15 cellular contexts compared by ENCODE assay signal in the genomic region with DNA sequence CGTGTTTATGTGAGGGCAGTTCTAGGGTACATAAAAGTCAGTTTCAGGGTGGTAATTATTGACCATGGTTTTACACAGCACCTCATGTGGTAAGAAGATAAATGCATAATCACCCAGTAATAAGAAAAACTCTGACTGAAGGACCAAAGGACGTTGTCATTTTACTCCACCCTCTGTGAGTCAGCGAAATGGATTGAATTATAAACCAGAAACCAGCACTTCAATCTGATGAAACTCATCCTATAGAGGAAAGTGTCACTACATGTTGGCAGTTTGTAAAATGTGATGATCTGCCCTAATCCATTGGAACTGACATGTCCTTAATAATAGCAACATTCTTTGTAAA.
DNase-seq lines count a peak whose midpoint lies in the region; ATAC-seq, FAIRE-seq and TF ChIP-seq lines count a peak whose summit lies in the region.
"Had no signal": no experiment of that assay in that cellular context is flagged by ENCODE, and none has a peak within 500 bp of the region (broad histone marks: within the 10 kb centered on the region; RNA-seq: fewer than 3 reads in every experiment).

No MANE protein-coding gene starts in this region.

- TF ChIP-seq RAD21 in K562 (CRISPR knock-in tag; conservative IDR thresholded peaks at IDR 0.05 in 1 of 2, IDR thresholded peaks at IDR 0.05 in 1 of 2) = no peak

- H3K4me1 ChIP-seq in K562 (replicated peaks in 1 of 2; ENCODE audit: control insufficient read depth in 2 of 2, insufficient read depth in 2 of 2, low read length in 2 of 2) = peaks cover 8 to 28% of the 10 kb centered on the region in 2 experiments; a peak in 3 of 5 replicates
- H3K4me1 ChIP-seq: heart left ventricle had no signal

- H3K4me2 ChIP-seq in K562 (ENCODE audit: insufficient read depth, low read length) = peak overlapping the region; percentile 65

- H3K9me3 ChIP-seq in K562 (replicated peaks; ENCODE audit: control insufficient read depth, insufficient read depth, low read depth, low read length) = no peaks in the 10 kb centered on the region
- H3K9me3 ChIP-seq: heart left ventricle had no signal

- peak; percentile 59 for FAIRE-seq in K562 (lab: Jason Lieb, UNC)
- FAIRE-seq: A204.1 had no signal

- DNase-seq in A172 (ENCODE audit: low spot score) (peak; percentile 40), HUDEP-2 (lab: John Stamatoyannopoulos, UW; ENCODE audit: unreplicated experiment in 76 of 76) (peak in 52 of 76 experiments; percentile 0 to 87 (median 64)), K562 (ENCODE audit: extremely low read depth in 1 of 4, low spot score in 3 of 4) (peak in 2 of 4 experiments; percentile 28 to 55), left colon (no peak), DMS153 treated with DMSO at 0.1 percent for 48 hours (lab: John Stamatoyannopoulos, UW; ENCODE audit: unreplicated experiment) (no peak), pons (ENCODE audit: low spot score) (no peak)
- DNase-seq in activated naive CD4-positive, alpha-beta T cell (lab: John Stamatoyannopoulos, UW) = no peak
- DNase-seq: activated CD4-positive, alpha-beta T cell treated with anti-CD3 and anti-CD28 coated beads, Interleukin-2, amount 50 U/mL, for 1 hour; activated gamma-delta T cell treated with Interleukin-2 at 50 U/mL for 16 hours; heart left ventricle; NCI-H1417 treated with DMSO at 0.1 percent for 48 hours; NCI-H748 treated with DMSO at 0.1 percent for 48 hours; substantia nigra had no signal

- in situ Hi-C loops in K562 (cut with MboI) = no loop called here

- H4K20me1 ChIP-seq in K562 (replicated peaks; ENCODE audit: control insufficient read depth, insufficient read depth, low read length) = no peaks in the 10 kb centered on the region

- 0% methylated on average over 3 of the region's 3 CpGs for WGBS in K562 (ENCODE audit: insufficient coverage, low coverage, missing lambda C conversion rate)

- H3K27me3 ChIP-seq in K562 (ENCODE audit: control insufficient read depth in 2 of 2, insufficient read depth in 2 of 2, low read length in 2 of 2) = no peaks in the 10 kb centered on the region
- H3K27me3 ChIP-seq: heart left ventricle had no signal

- TF ChIP-seq CTCF in K562 (IDR thresholded peaks at IDR 0.05 in 2 of 3, conservative IDR thresholded peaks at IDR 0.05 in 1 of 3; ENCODE audit: insufficient read depth in 2 of 3, low read depth in 1 of 3, low read length in 3 of 3) = peak in 1 of 3 experiments; percentile 12; a peak in 1 of 6 replicates

- CTCF ChIA-PET in K562 (lab: Yijun Ruan, JAX; ENCODE audit: low intra/inter-chr PET ratio) = no interaction called here

- no peak for TF ChIP-seq POLR2A in K562 (conservative IDR thresholded peaks at IDR 0.05)

- POLR2A ChIA-PET in K562 (lab: Yijun Ruan, JAX) = no interaction called here

- H3K9ac ChIP-seq in K562 (ENCODE audit: insufficient read depth in 1 of 2, low read depth in 2 of 2, low read length in 2 of 2) = peak overlapping the region in 1 of 2 experiments; percentile 63; a peak in 2 of 4 replicates

- H3K9me1 ChIP-seq in K562 (ENCODE audit: control insufficient read depth, insufficient read depth, low read length) = no peaks in the 10 kb centered on the region

- H3K4me3 ChIP-seq in K562 = no peak overlapping the region
- H3K4me3 ChIP-seq: heart left ventricle had no signal

- ATAC-seq in K562 (peak; percentile 88), left colon (peak; percentile 88), HG03159 (IDR thresholded peaks at IDR 0.05; ENCODE audit: unreplicated experiment) (no peak)
- ATAC-seq: heart left ventricle had no signal

- intact Hi-C loops in K562 (cut with micrococcal nuclease) = no loop called here
- intact Hi-C loops in left colon (cut with DNase I, micrococcal nuclease) = no loop called here

- no peaks in the 10 kb centered on the region for H3K79me2 ChIP-seq in K562 (ENCODE audit: control insufficient read depth, insufficient read depth, low read length)

- peak overlapping the region; percentile 96 for H3K27ac ChIP-seq in K562 (ENCODE audit: extremely low read depth, low read depth, low read length)
- H3K27ac ChIP-seq: heart left ventricle had no signal

- peak overlapping the region; percentile 92 for H2AFZ ChIP-seq in K562 (ENCODE audit: low read depth, low read length)

- BruUV-seq in K562 (replicated peaks; lab: Mats Ljungman, UMichigan) = no TSS peak

- TF ChIP-seq EP300 in K562 (IDR thresholded peaks at IDR 0.05; ENCODE audit: low read length) = peak; percentile 40; the same call in 1 of the 2 replicates

- no peaks in the 10 kb centered on the region for H3K36me3 ChIP-seq in K562 (ENCODE audit: control insufficient read depth, insufficient read depth, low read length)
- H3K36me3 ChIP-seq: heart left ventricle had no signal

TF ChIP-seq in K562, 482 proteins besides CTCF, POLR2A, EP300 and RAD21 (continues in another document):
- TF ChIP-seq E2F3 (CRISPR knock-in tag; IDR thresholded peaks at IDR 0.05) (no peak), ZNF431 (CRISPR knock-in tag; IDR thresholded peaks at IDR 0.05) (no peak), ZNF133 (CRISPR knock-in tag; IDR thresholded peaks at IDR 0.05) (no peak), DNMT1 (IDR thresholded peaks at IDR 0.05) (no peak), U2AF2 (optimal IDR thresholded peaks at IDR 0.05; ENCODE audit: low read depth, low read length) (no peak), JUND (IDR thresholded peaks at IDR 0.05; ENCODE audit: borderline replicate concordance, low read depth, low read length) (peak; percentile 56; the same call in 1 of the 2 replicates), JUND (tag; IDR thresholded peaks at IDR 0.05; ENCODE audit: borderline replicate concordance, low read depth, low read length) (no peak), BRCA1 (IDR thresholded peaks at IDR 0.05) (no peak), BRCA1 (CRISPR knock-in tag; IDR thresholded peaks at IDR 0.05) (no peak), TEAD4 (IDR thresholded peaks at IDR 0.05; ENCODE audit: low read length) (no peak; the same call in 1 of the 2 replicates), TEAD4 (CRISPR knock-in tag; IDR thresholded peaks at IDR 0.05; ENCODE audit: borderline replicate concordance) (no peak), MAFF (IDR thresholded peaks at IDR 0.05; ENCODE audit: low read length) (peak; percentile 67), DIDO1 (tag; IDR thresholded peaks at IDR 0.05; ENCODE audit: low read depth) (no peak), DACH1 (IDR thresholded peaks at IDR 0.05; ENCODE audit: partially characterized antibody) (no peak), YY1 (IDR thresholded peaks at IDR 0.05; ENCODE audit: borderline replicate concordance in 1 of 3, control insufficient read depth in 1 of 3, extremely low read depth in 1 of 3, insufficient read depth in 3 of 3, insufficient read length in 1 of 3, insufficient replicate concordance in 2 of 3, low read depth in 1 of 3, low read length in 2 of 3) (no peak)
- TF ChIP-seq, protein P1, sequence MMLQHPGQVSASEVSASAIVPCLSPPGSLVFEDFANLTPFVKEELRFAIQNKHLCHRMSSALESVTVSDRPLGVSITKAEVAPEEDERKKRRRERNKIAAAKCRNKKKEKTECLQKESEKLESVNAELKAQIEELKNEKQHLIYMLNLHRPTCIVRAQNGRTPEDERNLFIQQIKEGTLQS (IDR thresholded peaks at IDR 0.05) = peak; percentile 45; the same call in 1 of the 2 replicates
- TF ChIP-seq, protein P1 (CRISPR knock-in tag; conservative IDR thresholded peaks at IDR 0.05) = no peak
- TF ChIP-seq, protein P2, sequence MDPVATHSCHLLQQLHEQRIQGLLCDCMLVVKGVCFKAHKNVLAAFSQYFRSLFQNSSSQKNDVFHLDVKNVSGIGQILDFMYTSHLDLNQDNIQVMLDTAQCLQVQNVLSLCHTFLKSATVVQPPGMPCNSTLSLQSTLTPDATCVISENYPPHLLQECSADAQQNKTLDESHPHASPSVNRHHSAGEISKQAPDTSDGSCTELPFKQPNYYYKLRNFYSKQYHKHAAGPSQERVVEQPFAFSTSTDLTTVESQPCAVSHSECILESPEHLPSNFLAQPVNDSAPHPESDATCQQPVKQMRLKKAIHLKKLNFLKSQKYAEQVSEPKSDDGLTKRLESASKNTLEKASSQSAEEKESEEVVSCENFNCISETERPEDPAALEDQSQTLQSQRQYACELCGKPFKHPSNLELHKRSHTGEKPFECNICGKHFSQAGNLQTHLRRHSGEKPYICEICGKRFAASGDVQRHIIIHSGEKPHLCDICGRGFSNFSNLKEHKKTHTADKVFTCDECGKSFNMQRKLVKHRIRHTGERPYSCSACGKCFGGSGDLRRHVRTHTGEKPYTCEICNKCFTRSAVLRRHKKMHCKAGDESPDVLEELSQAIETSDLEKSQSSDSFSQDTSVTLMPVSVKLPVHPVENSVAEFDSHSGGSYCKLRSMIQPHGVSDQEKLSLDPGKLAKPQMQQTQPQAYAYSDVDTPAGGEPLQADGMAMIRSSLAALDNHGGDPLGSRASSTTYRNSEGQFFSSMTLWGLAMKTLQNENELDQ (CRISPR knock-in tag; IDR thresholded peaks at IDR 0.05; ENCODE audit: borderline replicate concordance) = no peak
- TF ChIP-seq, protein P3, sequence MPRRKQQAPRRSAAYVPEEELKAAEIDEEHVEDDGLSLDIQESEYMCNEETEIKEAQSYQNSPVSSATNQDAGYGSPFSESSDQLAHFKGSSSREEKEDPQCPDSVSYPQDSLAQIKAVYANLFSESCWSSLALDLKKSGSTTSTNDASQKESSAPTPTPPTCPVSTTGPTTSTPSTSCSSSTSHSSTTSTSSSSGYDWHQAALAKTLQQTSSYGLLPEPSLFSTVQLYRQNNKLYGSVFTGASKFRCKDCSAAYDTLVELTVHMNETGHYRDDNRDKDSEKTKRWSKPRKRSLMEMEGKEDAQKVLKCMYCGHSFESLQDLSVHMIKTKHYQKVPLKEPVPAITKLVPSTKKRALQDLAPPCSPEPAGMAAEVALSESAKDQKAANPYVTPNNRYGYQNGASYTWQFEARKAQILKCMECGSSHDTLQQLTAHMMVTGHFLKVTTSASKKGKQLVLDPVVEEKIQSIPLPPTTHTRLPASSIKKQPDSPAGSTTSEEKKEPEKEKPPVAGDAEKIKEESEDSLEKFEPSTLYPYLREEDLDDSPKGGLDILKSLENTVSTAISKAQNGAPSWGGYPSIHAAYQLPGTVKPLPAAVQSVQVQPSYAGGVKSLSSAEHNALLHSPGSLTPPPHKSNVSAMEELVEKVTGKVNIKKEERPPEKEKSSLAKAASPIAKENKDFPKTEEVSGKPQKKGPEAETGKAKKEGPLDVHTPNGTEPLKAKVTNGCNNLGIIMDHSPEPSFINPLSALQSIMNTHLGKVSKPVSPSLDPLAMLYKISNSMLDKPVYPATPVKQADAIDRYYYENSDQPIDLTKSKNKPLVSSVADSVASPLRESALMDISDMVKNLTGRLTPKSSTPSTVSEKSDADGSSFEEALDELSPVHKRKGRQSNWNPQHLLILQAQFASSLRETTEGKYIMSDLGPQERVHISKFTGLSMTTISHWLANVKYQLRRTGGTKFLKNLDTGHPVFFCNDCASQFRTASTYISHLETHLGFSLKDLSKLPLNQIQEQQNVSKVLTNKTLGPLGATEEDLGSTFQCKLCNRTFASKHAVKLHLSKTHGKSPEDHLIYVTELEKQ (CRISPR knock-in tag; IDR thresholded peaks at IDR 0.05) = no peak

Comparison
In these comparisons a context has a peak if more than half of its experiments do, and no peak if none do; other contexts are left out.
1. DNase-seq: peak in A172 (single experiment) and HUDEP-2 (52 of 76); none in left colon (0 of 2), DMS153 treated with DMSO at 0.1 percent for 48 hours (single experiment), pons (single experiment) and activated naive CD4-positive, alpha-beta T cell (0 of 4).